ENCODE assay signal across 3 cellular contexts in the genomic region with DNA sequence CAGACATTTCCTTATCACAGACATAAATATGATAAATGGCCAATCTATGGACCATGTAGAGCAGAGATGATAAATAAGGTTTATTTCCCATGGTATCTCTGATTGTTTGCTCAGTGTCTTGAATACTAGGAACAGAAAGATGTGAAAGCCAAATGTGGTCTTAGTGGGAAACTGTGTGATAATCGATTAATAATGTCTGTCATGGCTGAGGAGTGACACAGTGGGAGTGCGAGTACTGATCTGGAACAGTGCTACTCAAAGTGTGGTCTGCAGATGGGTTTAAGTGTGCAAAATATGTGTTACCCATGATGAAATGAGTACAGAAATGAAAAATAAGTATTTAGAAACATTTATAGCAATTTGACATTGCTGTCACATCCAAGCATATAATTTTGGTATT.
A peak's percentile ranks its signal among the peaks of the same experiment; 100 is the strongest.
TF ChIP-seq lines count a peak whose summit lies in the region.

No MANE protein-coding gene starts in this region.

TF ChIP-seq in GM12891, 5 proteins besides CTCF, POLR2A, EP300 and RAD21 (continued from another document):
- TF ChIP-seq TAF1 (IDR thresholded peaks at IDR 0.05; ENCODE audit: low read depth, low read length) (no peak), POU2F2 (IDR thresholded peaks at IDR 0.05; ENCODE audit: low read depth, low read length) (no peak)

TF ChIP-seq in HEK293, 187 proteins besides CTCF, POLR2A, EP300 and RAD21:
- TF ChIP-seq, protein P1, sequence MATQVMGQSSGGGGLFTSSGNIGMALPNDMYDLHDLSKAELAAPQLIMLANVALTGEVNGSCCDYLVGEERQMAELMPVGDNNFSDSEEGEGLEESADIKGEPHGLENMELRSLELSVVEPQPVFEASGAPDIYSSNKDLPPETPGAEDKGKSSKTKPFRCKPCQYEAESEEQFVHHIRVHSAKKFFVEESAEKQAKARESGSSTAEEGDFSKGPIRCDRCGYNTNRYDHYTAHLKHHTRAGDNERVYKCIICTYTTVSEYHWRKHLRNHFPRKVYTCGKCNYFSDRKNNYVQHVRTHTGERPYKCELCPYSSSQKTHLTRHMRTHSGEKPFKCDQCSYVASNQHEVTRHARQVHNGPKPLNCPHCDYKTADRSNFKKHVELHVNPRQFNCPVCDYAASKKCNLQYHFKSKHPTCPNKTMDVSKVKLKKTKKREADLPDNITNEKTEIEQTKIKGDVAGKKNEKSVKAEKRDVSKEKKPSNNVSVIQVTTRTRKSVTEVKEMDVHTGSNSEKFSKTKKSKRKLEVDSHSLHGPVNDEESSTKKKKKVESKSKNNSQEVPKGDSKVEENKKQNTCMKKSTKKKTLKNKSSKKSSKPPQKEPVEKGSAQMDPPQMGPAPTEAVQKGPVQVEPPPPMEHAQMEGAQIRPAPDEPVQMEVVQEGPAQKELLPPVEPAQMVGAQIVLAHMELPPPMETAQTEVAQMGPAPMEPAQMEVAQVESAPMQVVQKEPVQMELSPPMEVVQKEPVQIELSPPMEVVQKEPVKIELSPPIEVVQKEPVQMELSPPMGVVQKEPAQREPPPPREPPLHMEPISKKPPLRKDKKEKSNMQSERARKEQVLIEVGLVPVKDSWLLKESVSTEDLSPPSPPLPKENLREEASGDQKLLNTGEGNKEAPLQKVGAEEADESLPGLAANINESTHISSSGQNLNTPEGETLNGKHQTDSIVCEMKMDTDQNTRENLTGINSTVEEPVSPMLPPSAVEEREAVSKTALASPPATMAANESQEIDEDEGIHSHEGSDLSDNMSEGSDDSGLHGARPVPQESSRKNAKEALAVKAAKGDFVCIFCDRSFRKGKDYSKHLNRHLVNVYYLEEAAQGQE (tag by site-specific recombination; IDR thresholded peaks at IDR 0.05) = no peak
- TF ChIP-seq ZBTB17 (tag by site-specific recombination; IDR thresholded peaks at IDR 0.05) = 0 out of 2 replicates have a peak, but pooled peaks have one; percentile 16

TF ChIP-seq in SK-N-SH, 30 proteins besides CTCF, POLR2A, EP300 and RAD21 (continued from another document):
- TF ChIP-seq, protein P2, sequence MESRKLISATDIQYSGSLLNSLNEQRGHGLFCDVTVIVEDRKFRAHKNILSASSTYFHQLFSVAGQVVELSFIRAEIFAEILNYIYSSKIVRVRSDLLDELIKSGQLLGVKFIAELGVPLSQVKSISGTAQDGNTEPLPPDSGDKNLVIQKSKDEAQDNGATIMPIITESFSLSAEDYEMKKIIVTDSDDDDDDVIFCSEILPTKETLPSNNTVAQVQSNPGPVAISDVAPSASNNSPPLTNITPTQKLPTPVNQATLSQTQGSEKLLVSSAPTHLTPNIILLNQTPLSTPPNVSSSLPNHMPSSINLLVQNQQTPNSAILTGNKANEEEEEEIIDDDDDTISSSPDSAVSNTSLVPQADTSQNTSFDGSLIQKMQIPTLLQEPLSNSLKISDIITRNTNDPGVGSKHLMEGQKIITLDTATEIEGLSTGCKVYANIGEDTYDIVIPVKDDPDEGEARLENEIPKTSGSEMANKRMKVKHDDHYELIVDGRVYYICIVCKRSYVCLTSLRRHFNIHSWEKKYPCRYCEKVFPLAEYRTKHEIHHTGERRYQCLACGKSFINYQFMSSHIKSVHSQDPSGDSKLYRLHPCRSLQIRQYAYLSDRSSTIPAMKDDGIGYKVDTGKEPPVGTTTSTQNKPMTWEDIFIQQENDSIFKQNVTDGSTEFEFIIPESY (IDR thresholded peaks at IDR 0.05; ENCODE audit: borderline replicate concordance, low read depth) = no peak
- no peak for TF ChIP-seq JUND (IDR thresholded peaks at IDR 0.05)
- TF ChIP-seq, protein P3, sequence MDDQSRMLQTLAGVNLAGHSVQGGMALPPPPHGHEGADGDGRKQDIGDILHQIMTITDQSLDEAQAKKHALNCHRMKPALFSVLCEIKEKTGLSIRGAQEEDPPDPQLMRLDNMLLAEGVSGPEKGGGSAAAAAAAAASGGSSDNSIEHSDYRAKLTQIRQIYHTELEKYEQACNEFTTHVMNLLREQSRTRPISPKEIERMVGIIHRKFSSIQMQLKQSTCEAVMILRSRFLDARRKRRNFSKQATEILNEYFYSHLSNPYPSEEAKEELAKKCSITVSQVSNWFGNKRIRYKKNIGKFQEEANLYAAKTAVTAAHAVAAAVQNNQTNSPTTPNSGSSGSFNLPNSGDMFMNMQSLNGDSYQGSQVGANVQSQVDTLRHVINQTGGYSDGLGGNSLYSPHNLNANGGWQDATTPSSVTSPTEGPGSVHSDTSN (IDR thresholded peaks at IDR 0.05) = no peak
- no peak for TF ChIP-seq RCOR1 (IDR thresholded peaks at IDR 0.05; ENCODE audit: low read length)
- no peak for TF ChIP-seq MEF2A (IDR thresholded peaks at IDR 0.05; ENCODE audit: borderline replicate concordance, low read depth)
- TF ChIP-seq, protein P4, sequence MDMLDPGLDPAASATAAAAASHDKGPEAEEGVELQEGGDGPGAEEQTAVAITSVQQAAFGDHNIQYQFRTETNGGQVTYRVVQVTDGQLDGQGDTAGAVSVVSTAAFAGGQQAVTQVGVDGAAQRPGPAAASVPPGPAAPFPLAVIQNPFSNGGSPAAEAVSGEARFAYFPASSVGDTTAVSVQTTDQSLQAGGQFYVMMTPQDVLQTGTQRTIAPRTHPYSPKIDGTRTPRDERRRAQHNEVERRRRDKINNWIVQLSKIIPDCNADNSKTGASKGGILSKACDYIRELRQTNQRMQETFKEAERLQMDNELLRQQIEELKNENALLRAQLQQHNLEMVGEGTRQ (IDR thresholded peaks at IDR 0.05; ENCODE audit: borderline replicate concordance, low read depth, low read length) = no peak
- TF ChIP-seq GABPA (IDR thresholded peaks at IDR 0.05; ENCODE audit: low read depth) = no peak
- TF ChIP-seq FOSL2 (IDR thresholded peaks at IDR 0.05; ENCODE audit: borderline replicate concordance, low read depth) = no peak
- TF ChIP-seq, protein P5, sequence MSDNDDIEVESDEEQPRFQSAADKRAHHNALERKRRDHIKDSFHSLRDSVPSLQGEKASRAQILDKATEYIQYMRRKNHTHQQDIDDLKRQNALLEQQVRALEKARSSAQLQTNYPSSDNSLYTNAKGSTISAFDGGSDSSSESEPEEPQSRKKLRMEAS (IDR thresholded peaks at IDR 0.05; ENCODE audit: low read depth) = no peak
- TF ChIP-seq TEAD4 (IDR thresholded peaks at IDR 0.05; ENCODE audit: borderline replicate concordance, insufficient read depth) = no peak
- TF ChIP-seq, protein P6, sequence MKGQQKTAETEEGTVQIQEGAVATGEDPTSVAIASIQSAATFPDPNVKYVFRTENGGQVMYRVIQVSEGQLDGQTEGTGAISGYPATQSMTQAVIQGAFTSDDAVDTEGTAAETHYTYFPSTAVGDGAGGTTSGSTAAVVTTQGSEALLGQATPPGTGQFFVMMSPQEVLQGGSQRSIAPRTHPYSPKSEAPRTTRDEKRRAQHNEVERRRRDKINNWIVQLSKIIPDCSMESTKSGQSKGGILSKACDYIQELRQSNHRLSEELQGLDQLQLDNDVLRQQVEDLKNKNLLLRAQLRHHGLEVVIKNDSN (IDR thresholded peaks at IDR 0.05; ENCODE audit: borderline replicate concordance, low read depth) = no peak
- no peak for TF ChIP-seq MXI1 (IDR thresholded peaks at IDR 0.05; ENCODE audit: low read depth, low read length)
- TF ChIP-seq, protein P1 (IDR thresholded peaks at IDR 0.05; ENCODE audit: low read depth, low read length) = no peak
- TF ChIP-seq SIN3A (IDR thresholded peaks at IDR 0.05; ENCODE audit: borderline replicate concordance, low read depth, low read length) = no peak
- TF ChIP-seq, protein P7, sequence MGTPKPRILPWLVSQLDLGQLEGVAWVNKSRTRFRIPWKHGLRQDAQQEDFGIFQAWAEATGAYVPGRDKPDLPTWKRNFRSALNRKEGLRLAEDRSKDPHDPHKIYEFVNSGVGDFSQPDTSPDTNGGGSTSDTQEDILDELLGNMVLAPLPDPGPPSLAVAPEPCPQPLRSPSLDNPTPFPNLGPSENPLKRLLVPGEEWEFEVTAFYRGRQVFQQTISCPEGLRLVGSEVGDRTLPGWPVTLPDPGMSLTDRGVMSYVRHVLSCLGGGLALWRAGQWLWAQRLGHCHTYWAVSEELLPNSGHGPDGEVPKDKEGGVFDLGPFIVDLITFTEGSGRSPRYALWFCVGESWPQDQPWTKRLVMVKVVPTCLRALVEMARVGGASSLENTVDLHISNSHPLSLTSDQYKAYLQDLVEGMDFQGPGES (IDR thresholded peaks at IDR 0.05; ENCODE audit: low read depth, low read length) = no peak
